30 cellular contexts compared by ENCODE assay signal in genomic region chr7:33556471-33556870, GRCh38.
"Had no signal": no experiment of that assay in that cellular context is flagged by ENCODE, and none has a peak within 500 bp of the region (broad histone marks: within the 10 kb centered on the region; RNA-seq: fewer than 3 reads in every experiment).

No MANE protein-coding gene starts in this region.

- H3K9me3 ChIP-seq: ascending aorta, breast epithelium, esophagus muscularis mucosa, gastrocnemius medialis, heart left ventricle had no signal

- ATAC-seq: activated CD4-positive, alpha-beta T cell treated with anti-CD3 and anti-CD28 coated beads for 36 hours; activated naive CD4-positive, alpha-beta T cell treated with anti-CD3 and anti-CD28 coated beads, Interleukin-2, amount 50 U/mL, for 72 hours; activated T-cell treated with anti-CD3 and anti-CD28 coated beads, Interleukin-2, amount 50 U/mL, for 72 hours; effector memory CD8-positive, alpha-beta T cell; foreskin keratinocyte; heart left ventricle had no signal

- DNase-seq: activated CD4-positive, alpha-beta memory T cell treated with anti-CD3 and anti-CD28 coated beads, Interleukin-2, amount 10 ng/mL, durations not matched to agents 7 days and 5 days; activated CD4-positive, alpha-beta T cell treated with anti-CD3 and anti-CD28 coated beads for 36 hours; activated CD4-positive, alpha-beta T cell treated with anti-CD3 and anti-CD28 coated beads, Interleukin-2, amount 10 ng/mL, durations not matched to agents 7 days and 5 days; activated CD4-positive, alpha-beta T cell treated with anti-CD3 and anti-CD28 coated beads, Interleukin-2, amount 50 U/mL, for 4 hours; activated CD4-positive, CD25-positive, alpha-beta regulatory T cell; activated CD4-positive, CD25-positive, alpha-beta regulatory T cell treated with anti-CD3 and anti-CD28 coated beads, Interleukin-2, amount 50 U/mL, for 72 hours; activated CD8-positive, alpha-beta memory T cell treated with anti-CD3 and anti-CD28 coated beads, Interleukin-2, amount 50 U/mL, for 48 hours; activated gamma-delta T cell; activated naive CD4-positive, alpha-beta T cell; activated naive CD4-positive, alpha-beta T cell treated with anti-CD3 and anti-CD28 coated beads, Interleukin-2, amount 10 ng/mL, durations not matched to agents 7 days and 5 days; activated naive CD8-positive, alpha-beta T cell treated with anti-CD3 and anti-CD28 coated beads, Interleukin-2, amount 10 ng/mL, durations not matched to agents 7 days and 5 days; activated T-cell treated with anti-CD3 and anti-CD28 coated beads for 4 hours; activated T-cell treated with anti-CD3 and anti-CD28 coated beads, Interleukin-2, amount 50 U/mL, for 24 hours; activated T-cell treated with anti-CD3 and anti-CD28 coated beads, Interleukin-2, amount 50 U/mL, for 72 hours; central memory CD4-positive, alpha-beta T cell; cortex of kidney; dermis blood vessel endothelial cell; effector CD4-positive, alpha-beta T cell; effector memory CD8-positive, alpha-beta T cell; erythroblast; foreskin keratinocyte; gastrocnemius medialis; glutamatergic neuron; heart left ventricle; T-helper 2 cell had no signal

- H3K36me3 ChIP-seq: ascending aorta, breast epithelium, cardiac muscle cell, esophagus muscularis mucosa, gastrocnemius medialis, heart left ventricle had no signal

- H3K4me1 ChIP-seq: ascending aorta, breast epithelium, foreskin keratinocyte had no signal

- H3K27ac ChIP-seq: ascending aorta, breast epithelium, cardiac muscle cell, esophagus muscularis mucosa, foreskin keratinocyte, heart left ventricle had no signal

- H3K4me3 ChIP-seq: ascending aorta, breast epithelium, cardiac muscle cell, esophagus muscularis mucosa, gastrocnemius medialis had no signal

- H3K27me3 ChIP-seq: ascending aorta, breast epithelium, cardiac muscle cell, esophagus muscularis mucosa, foreskin keratinocyte, gastrocnemius medialis, heart left ventricle had no signal
